9 cellular contexts compared by ENCODE assay signal in genomic region chr3:140093742-140094141, GRCh38.
DNase-seq lines count a peak whose midpoint lies in the region; ATAC-seq and TF ChIP-seq lines count a peak whose summit lies in the region.
"Had no signal": no experiment of that assay in that cellular context is flagged by ENCODE, and none has a peak within 500 bp of the region (broad histone marks: within the 10 kb centered on the region; RNA-seq: fewer than 3 reads in every experiment).

No MANE protein-coding gene starts in this region.

- H3K36me3 Mint-ChIP-seq in stimulated activated memory B cell treated with anti-CD40 and anti-IgM and Interleukin-4, amounts not matched to agents 10 μg/mL and 1 μg/mL and 100 μg/mL, for 72 hours = no peaks in the 10 kb centered on the region
- H3K36me3 Mint-ChIP-seq: activated naive CD4-positive, alpha-beta T cell treated with anti-CD3 and anti-CD28 coated beads, Interleukin-2, amount 50 U/mL, for 24 hours had no signal

- no peak overlapping the region for H3K9ac ChIP-seq in stomach smooth muscle (ENCODE audit: low read length in 2 of 2)

- no peaks in the 10 kb centered on the region for H3K27me3 Mint-ChIP-seq in stimulated activated memory B cell treated with anti-CD40 and anti-IgM and Interleukin-4, amounts not matched to agents 10 μg/mL and 1 μg/mL and 100 μg/mL, for 72 hours

- no peaks in the 10 kb centered on the region for H3K9me3 ChIP-seq in stomach smooth muscle (ENCODE audit: control insufficient read depth in 2 of 2, low read length in 2 of 2)

- DNase-seq in HK-2 (ENCODE audit: unreplicated experiment) (peak; percentile 19), RKO (ENCODE audit: low spot score) (peak; percentile 28), foreskin keratinocyte (peak; percentile 14 to 71), COLO668 (lab: John Stamatoyannopoulos, UW; ENCODE audit: unreplicated experiment) (no peak)

- H3K4me1 ChIP-seq in foreskin keratinocyte = no peaks in the 10 kb centered on the region
- peaks cover 9% of the 10 kb centered on the region for H3K4me1 ChIP-seq in stomach smooth muscle (ENCODE audit: control insufficient read depth, insufficient read depth, low read length)

- H3K27me3 ChIP-seq in foreskin keratinocyte (peaks cover 2% of the 10 kb centered on the region), stomach smooth muscle (ENCODE audit: control insufficient read depth in 1 of 2, insufficient read depth in 2 of 2, low read length in 2 of 2) (no peaks in the 10 kb centered on the region)

- no peaks in the 10 kb centered on the region for H3K4me1 Mint-ChIP-seq in stimulated activated memory B cell treated with anti-CD40 and anti-IgM and Interleukin-4, amounts not matched to agents 10 μg/mL and 1 μg/mL and 100 μg/mL, for 72 hours
- H3K4me1 Mint-ChIP-seq: activated naive CD4-positive, alpha-beta T cell treated with anti-CD3 and anti-CD28 coated beads, Interleukin-2, amount 50 U/mL, for 24 hours had no signal

- no peak overlapping the region for H3K27ac Mint-ChIP-seq in stimulated activated memory B cell treated with anti-CD40 and anti-IgM and Interleukin-4, amounts not matched to agents 10 μg/mL and 1 μg/mL and 100 μg/mL, for 72 hours
- H3K27ac Mint-ChIP-seq: activated naive CD4-positive, alpha-beta T cell treated with anti-CD3 and anti-CD28 coated beads, Interleukin-2, amount 50 U/mL, for 24 hours had no signal

- H3K9me3 Mint-ChIP-seq in stimulated activated memory B cell treated with anti-CD40 and anti-IgM and Interleukin-4, amounts not matched to agents 10 μg/mL and 1 μg/mL and 100 μg/mL, for 72 hours = no peaks in the 10 kb centered on the region
- H3K9me3 Mint-ChIP-seq: activated naive CD4-positive, alpha-beta T cell treated with anti-CD3 and anti-CD28 coated beads, Interleukin-2, amount 50 U/mL, for 24 hours had no signal

- ATAC-seq in foreskin keratinocyte = peak; percentile 62
- no peak for ATAC-seq in GM18909 (IDR thresholded peaks at IDR 0.05; ENCODE audit: poor library complexity, unreplicated experiment)
- no peak for ATAC-seq in stimulated activated memory B cell treated with anti-CD40 and anti-IgM and Interleukin-4, amounts not matched to agents 10 μg/mL and 1 μg/mL and 100 μg/mL, for 72 hours
- no peak for ATAC-seq in HG02571 (IDR thresholded peaks at IDR 0.05; ENCODE audit: unreplicated experiment)

- no peak overlapping the region for H3K4me3 Mint-ChIP-seq in stimulated activated memory B cell treated with anti-CD40 and anti-IgM and Interleukin-4, amounts not matched to agents 10 μg/mL and 1 μg/mL and 100 μg/mL, for 72 hours
- H3K4me3 Mint-ChIP-seq: activated naive CD4-positive, alpha-beta T cell treated with anti-CD3 and anti-CD28 coated beads, Interleukin-2, amount 50 U/mL, for 24 hours had no signal

- no peak for TF ChIP-seq CTCF in foreskin keratinocyte (conservative IDR thresholded peaks at IDR 0.05)

- H3K4me3 ChIP-seq in stomach smooth muscle (ENCODE audit: low read length in 2 of 2) = no peak overlapping the region

- H3K27ac ChIP-seq in foreskin keratinocyte (no peak overlapping the region), stomach smooth muscle (ENCODE audit: low read length) (peak overlapping the region; percentile 31)

- H3K36me3 ChIP-seq in stomach smooth muscle (ENCODE audit: control insufficient read depth in 2 of 2, insufficient read depth in 2 of 2, low read length in 2 of 2) = no peaks in the 10 kb centered on the region
